ENCODE assay signal across 8 cellular contexts in the genomic region with DNA sequence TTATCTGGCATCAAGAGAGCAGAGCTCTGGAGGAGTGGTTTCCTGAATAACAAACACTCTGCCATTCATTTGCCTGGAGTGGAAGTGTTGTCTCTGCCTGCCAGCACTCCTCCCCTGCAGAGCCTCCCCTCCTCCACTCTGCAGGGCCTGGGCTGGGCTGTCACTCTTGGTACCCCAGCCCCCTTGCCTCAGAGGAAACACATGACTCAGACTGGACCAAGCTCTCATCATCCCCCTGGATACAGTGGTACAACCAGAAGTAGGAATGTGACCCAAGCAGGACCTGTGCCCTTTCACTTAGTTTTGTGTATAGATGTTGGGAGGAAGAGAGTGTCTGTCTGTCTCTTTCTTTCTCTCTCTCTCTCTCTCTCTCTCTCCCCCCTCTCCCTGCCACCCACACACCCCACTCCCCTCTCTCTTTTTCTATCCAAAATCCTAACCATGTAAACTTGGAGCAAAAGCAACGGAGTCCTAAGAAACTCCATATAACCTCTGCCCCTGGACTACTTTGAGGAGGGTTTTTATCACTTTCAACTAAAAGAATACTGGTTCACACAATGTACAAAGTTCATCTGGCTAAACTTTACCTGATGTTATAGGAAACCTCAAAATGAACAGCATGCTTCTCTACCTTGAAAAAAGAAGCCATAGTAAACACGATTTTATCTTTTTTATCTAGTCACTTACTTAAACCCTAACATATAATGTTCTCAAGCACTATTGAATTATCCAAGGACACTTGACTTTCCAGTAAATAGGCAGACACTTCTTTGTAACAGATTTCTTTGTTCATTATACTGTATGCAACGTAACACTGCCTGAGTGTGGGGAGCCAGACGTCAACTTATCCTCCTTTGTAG. TPM values are rescaled to one million over a fixed set of nuclear protein-coding genes. Genes with fewer than 3 reads are reported as not detected.
DNase-seq lines count a peak whose midpoint lies in the region; ATAC-seq and TF ChIP-seq lines count a peak whose summit lies in the region.

No MANE protein-coding gene starts in this region.

- H3K4me3 ChIP-seq in lower lobe of right lung = no peak overlapping the region

- peaks cover 64% of the 10 kb centered on the region for H3K4me1 ChIP-seq in lower lobe of right lung

- no peaks in the 10 kb centered on the region for H3K36me3 Mint-ChIP-seq in T-helper 17 cell (ENCODE audit: low read depth)

- no peaks in the 10 kb centered on the region for H3K36me3 ChIP-seq in lower lobe of right lung

- no peaks in the 10 kb centered on the region for H3K4me1 Mint-ChIP-seq in T-helper 17 cell

- peak; percentile 76 to 86 for ATAC-seq in lower lobe of right lung
- no peak for ATAC-seq in HG02884 (IDR thresholded peaks at IDR 0.05; ENCODE audit: unreplicated experiment)
- no peak for ATAC-seq in T-helper 17 cell
- ATAC-seq in HG03565 (IDR thresholded peaks at IDR 0.05; ENCODE audit: unreplicated experiment) = no peak

- H3K9me3 ChIP-seq in lower lobe of right lung (no peaks in the 10 kb centered on the region), T-helper 17 cell (ENCODE audit: control insufficient read depth, low read length, poor library complexity, severe bottlenecking) (no peaks in the 10 kb centered on the region)

- no peaks in the 10 kb centered on the region for H3K27me3 ChIP-seq in lower lobe of right lung (ENCODE audit: low read depth)

- DNase-seq in DMS79 (lab: John Stamatoyannopoulos, UW) = peak; percentile 55
- DNase-seq in NCI-H2227 treated with DMSO at 0.1 percent for 48 hours (lab: John Stamatoyannopoulos, UW) = peak; percentile 76
- peak; percentile 83 for DNase-seq in ecto neural progenitor cell (ENCODE audit: low spot score)
- DNase-seq in lower lobe of right lung = peak; percentile 50
- DNase-seq in ureter (ENCODE audit: low spot score) = no peak
- DNase-seq in T-helper 17 cell = no peak

- H3K27ac Mint-ChIP-seq in T-helper 17 cell = no peak overlapping the region

- H3K27me3 Mint-ChIP-seq in T-helper 17 cell = peaks cover 17% of the 10 kb centered on the region

- intact Hi-C loops in lower lobe of right lung (cut with DNase I) = no loop called here

- no peak overlapping the region for H3K4me3 Mint-ChIP-seq in T-helper 17 cell

- no peak for TF ChIP-seq CTCF in lower lobe of right lung (IDR thresholded peaks at IDR 0.05)

- peak overlapping the region; percentile 26 for H3K27ac ChIP-seq in lower lobe of right lung

RNA-seq across cellular contexts. Expression of a gene that starts 43.8 kb away (rescaled TPM):
- total RNA-seq in lower lobe of right lung = 78.5 TPM
- 37.9 TPM for total RNA-seq in ureter
- under 1 TPM; 0.18 to 0.57 TPM for total RNA-seq in T-helper 17 cell

RNA-seq across cellular contexts. Expression of a gene that starts 44.1 kb away (rescaled TPM):
- 33.3 TPM for total RNA-seq in lower lobe of right lung
- total RNA-seq in ureter = 20.6 TPM
- 10 to 100 TPM; 25.7 to 28.8 TPM for total RNA-seq in T-helper 17 cell

Comparison
In these comparisons a context has a peak if more than half of its experiments do, and no peak if none do; other contexts are left out.
1. DNase-seq: peak in DMS79 (single experiment), NCI-H2227 treated with DMSO at 0.1 percent for 48 hours (single experiment), ecto neural progenitor cell (single experiment) and lower lobe of right lung (single experiment); none in ureter (single experiment) and T-helper 17 cell (0 of 3).
2. ATAC-seq: peak in lower lobe of right lung (2 of 2); none in HG02884 (single experiment), T-helper 17 cell (single experiment) and HG03565 (single experiment).
3. RNA of a gene that starts 43.8 kb away (total RNA-seq): 78.5 TPM in lower lobe of right lung (single experiment) and 37.9 TPM in ureter (single experiment); 0.18 to 0.57 TPM in T-helper 17 cell; every median in the first group is over 10 times any median in the second.